13 cellular contexts compared by ENCODE assay signal in the genomic region with DNA sequence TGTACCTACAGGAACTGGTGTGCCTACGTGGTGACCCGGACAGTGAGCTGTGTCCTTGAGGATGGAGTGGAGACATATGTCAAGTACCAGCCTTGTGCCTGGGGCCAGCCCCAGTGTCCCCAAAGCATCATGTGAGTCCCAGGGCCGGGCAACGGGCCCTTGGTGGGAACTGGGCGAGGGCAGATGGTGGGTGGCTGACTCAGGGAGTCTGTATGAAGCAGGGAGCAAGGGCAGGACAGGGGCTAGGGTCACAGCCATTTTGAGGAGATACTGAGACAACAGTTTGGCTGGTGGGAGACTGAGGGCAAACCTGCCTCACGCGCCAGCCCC. TPM values are rescaled to one million over a fixed set of nuclear protein-coding genes. Genes with fewer than 3 reads are reported as not detected.
DNase-seq lines count a peak whose midpoint lies in the region; ATAC-seq and TF ChIP-seq lines count a peak whose summit lies in the region.
"Had no signal": no experiment of that assay in that cellular context is flagged by ENCODE, and none has a peak within 500 bp of the region (broad histone marks: within the 10 kb centered on the region; RNA-seq: fewer than 3 reads in every experiment).

No MANE protein-coding gene starts in this region.

- H3K9me3 Mint-ChIP-seq in Caco-2 (ENCODE audit: unreplicated experiment): no peaks in the 10 kb centered on the region
- H3K9me3 Mint-ChIP-seq: H9, naive B cell had no signal

- no peak for ATAC-seq in GM21423 (IDR thresholded peaks at IDR 0.05; ENCODE audit: unreplicated experiment)

- TF ChIP-seq CTCF in BE2C (IDR thresholded peaks at IDR 0.05; ENCODE audit: low read depth, low read length): no peak
- TF ChIP-seq CTCF in WI38 (IDR thresholded peaks at IDR 0.05; ENCODE audit: low read depth, low read length): no peak
- no peak for TF ChIP-seq CTCF in fibroblast of pulmonary artery (IDR thresholded peaks at IDR 0.05; ENCODE audit: low read length, missing control alignments)
- TF ChIP-seq CTCF in Caco-2 (IDR thresholded peaks at IDR 0.05; ENCODE audit: insufficient read depth in 1 of 2, low read depth in 1 of 2, low read length in 1 of 2, severe bottlenecking in 1 of 2, unreplicated experiment in 1 of 2): no peak

- no TSS peak for BruUV-seq in Caco-2 (replicated peaks; lab: Mats Ljungman, UMichigan)

- peak overlapping the region; percentile 93 for H3K4me3 ChIP-seq in BE2C (ENCODE audit: low read depth, low read length)
- peak overlapping the region; percentile 84 for H3K4me3 ChIP-seq in WI38 (ENCODE audit: low read depth, low read length)
- H3K4me3 ChIP-seq in fibroblast of pulmonary artery (replicated peaks; ENCODE audit: low read depth, low read length): peak overlapping the region; percentile 90
- peak overlapping the region; percentile 82 for H3K4me3 ChIP-seq in rectal smooth muscle tissue (ENCODE audit: low read length)
- no peak overlapping the region for H3K4me3 ChIP-seq in Caco-2 (ENCODE audit: low read depth, low read length)

- H3K27me3 Mint-ChIP-seq in Caco-2 (ENCODE audit: insufficient read depth, unreplicated experiment): peaks cover 13% of the 10 kb centered on the region

- peak overlapping the region; percentile 84 for H3K27ac ChIP-seq in rectal smooth muscle tissue (ENCODE audit: low read depth, low read length)

- H3K4me3 Mint-ChIP-seq in Caco-2 (ENCODE audit: unreplicated experiment): no peak overlapping the region

- peaks cover 32% of the 10 kb centered on the region for H3K4me1 ChIP-seq in BE2C
- peaks cover 46% of the 10 kb centered on the region for H3K4me1 ChIP-seq in rectal smooth muscle tissue (ENCODE audit: control insufficient read depth, insufficient read depth, low read length)
- peaks cover 7% of the 10 kb centered on the region for H3K4me1 ChIP-seq in Caco-2

- POLR2A ChIA-PET in Caco-2 (lab: Charles Lee): interaction anchor here (0.5 kb wide), 1 partner anchor 16 kb away, joined by 6 read pairs; no protein-coding TSS in a partner anchor

- intact Hi-C loops in Caco-2 (cut with micrococcal nuclease; ENCODE audit: unreplicated experiment): loop anchor here (2.0 kb wide), 2 partner anchors 47 to 59 kb away; a partner anchor contains a TSS

- H3K9me3 ChIP-seq in BE2C: no peaks in the 10 kb centered on the region
- H3K9me3 ChIP-seq in Caco-2: no peaks in the 10 kb centered on the region

- CTCF ChIA-PET in Caco-2 (lab: Charles Lee): no interaction called here

- peaks cover 22% of the 10 kb centered on the region for H3K36me3 ChIP-seq in BE2C
- H3K36me3 ChIP-seq in rectal smooth muscle tissue (ENCODE audit: control insufficient read depth, insufficient read depth, low read length): peaks cover 2% of the 10 kb centered on the region
- no peaks in the 10 kb centered on the region for H3K36me3 ChIP-seq in Caco-2 (ENCODE audit: control insufficient read depth, insufficient read depth, low read length)

- no peak overlapping the region for H3K27ac Mint-ChIP-seq in Caco-2 (ENCODE audit: unreplicated experiment)

- peak overlapping the region; percentile 33 for H3K9ac ChIP-seq in rectal smooth muscle tissue (ENCODE audit: low read length)

- H3K4me1 Mint-ChIP-seq in Caco-2 (ENCODE audit: low read depth, unreplicated experiment): peaks cover 11% of the 10 kb centered on the region

- H3K36me3 Mint-ChIP-seq in Caco-2 (ENCODE audit: insufficient read depth, unreplicated experiment): peaks cover 6% of the 10 kb centered on the region
- H3K36me3 Mint-ChIP-seq: naive B cell had no signal

- H3K27me3 ChIP-seq in BE2C (no peaks in the 10 kb centered on the region), rectal smooth muscle tissue (ENCODE audit: control insufficient read depth, insufficient read depth, low read length) (no peaks in the 10 kb centered on the region), Caco-2 (replicated peaks; ENCODE audit: control insufficient read depth, insufficient read depth, low read length) (no peaks in the 10 kb centered on the region)

- DNase-seq in BE2C: no peak
- DNase-seq in fibroblast of pulmonary artery (ENCODE audit: low read depth): no peak
- no peak for DNase-seq in NCI-H510A (lab: John Stamatoyannopoulos, UW)
- DNase-seq in NCI-H2081 treated with DMSO at 0.1 percent for 48 hours (lab: John Stamatoyannopoulos, UW): no peak
- DNase-seq in Caco-2: no peak
- DNase-seq: activated gamma-delta T cell, foreskin melanocyte, H9, naive B cell, NCI-H226 had no signal

RNA-seq across cellular contexts. Expression of a gene that starts 1.7 kb away (rescaled TPM):
- 295 TPM for polyA plus RNA-seq in BE2C (2012; ENCODE audit: insufficient read depth, insufficient read length, low read depth)
- total RNA-seq in Caco-2 (2022): 0.30 and 0.43 TPM in 2 replicates

RNA-seq across cellular contexts. Expression of a gene that starts 6.5 kb away (rescaled TPM):
- polyA plus RNA-seq in BE2C (2012; ENCODE audit: insufficient read depth, insufficient read length, low read depth): 9.2 TPM
- 7.9 and 9.3 TPM in 2 replicates for total RNA-seq in Caco-2 (2022)

RNA-seq across cellular contexts. Expression of a gene that starts 8.7 kb away (rescaled TPM):
- 1,823 TPM for polyA plus RNA-seq in BE2C (2012; ENCODE audit: insufficient read depth, insufficient read length, low read depth)
- 237 and 249 TPM in 2 replicates for total RNA-seq in Caco-2 (2022)

RNA-seq across cellular contexts. Expression of a gene that starts 28.6 kb away (rescaled TPM):
- 40.9 TPM for polyA plus RNA-seq in BE2C (2012; ENCODE audit: insufficient read depth, insufficient read length, low read depth)
- total RNA-seq in Caco-2 (2022): 31.4 and 34.1 TPM in 2 replicates

RNA-seq across cellular contexts. Expression of a gene that starts 38.8 kb away (rescaled TPM):
- polyA plus RNA-seq in BE2C (2012; ENCODE audit: insufficient read depth, insufficient read length, low read depth): 72.7 TPM
- 4.4 and 5.0 TPM in 2 replicates for total RNA-seq in Caco-2 (2022)
